16 cellular contexts compared by ENCODE assay signal in genomic region chr4:26272654-26273307, GRCh38. TPM values are rescaled to one million over a fixed set of nuclear protein-coding genes. Genes with fewer than 3 reads are reported as not detected.
DNase-seq lines count a peak whose midpoint lies in the region; ATAC-seq and TF ChIP-seq lines count a peak whose summit lies in the region.
"Had no signal": no experiment of that assay in that cellular context is flagged by ENCODE, and none has a peak within 500 bp of the region (broad histone marks: within the 10 kb centered on the region; RNA-seq: fewer than 3 reads in every experiment).

No MANE protein-coding gene starts in this region.

- CTCF ChIA-PET in activated CD4-positive, alpha-beta memory T cell treated with anti-CD3 and anti-CD28 coated beads for 36 hours (lab: Charles Lee) = no interaction called here
- CTCF ChIA-PET in activated CD4-positive, alpha-beta memory T cell treated with anti-CD3 and anti-CD28 coated beads, Interleukin-2, amount 10 ng/mL, durations not matched to agents 7 days and 5 days (lab: Charles Lee) = no interaction called here

- TF ChIP-seq CTCF in NB4 (IDR thresholded peaks at IDR 0.05; ENCODE audit: low read depth, low read length) (no peak), esophagus muscularis mucosa (IDR thresholded peaks at IDR 0.05) (no peak)

- H3K36me3 Mint-ChIP-seq in activated CD4-positive, alpha-beta memory T cell treated with anti-CD3 and anti-CD28 coated beads for 36 hours = no peaks in the 10 kb centered on the region
- H3K36me3 Mint-ChIP-seq in activated CD4-positive, alpha-beta memory T cell treated with anti-CD3 and anti-CD28 coated beads, Interleukin-2, amount 10 ng/mL, durations not matched to agents 7 days and 5 days (ENCODE audit: low read depth) = no peaks in the 10 kb centered on the region
- H3K36me3 Mint-ChIP-seq in stimulated activated effector memory CD8-positive, alpha-beta T cell treated with anti-CD3 and anti-CD28 coated beads, Interleukin-12 subunit alpha, Interleukin-12 subunit beta, amount 100 ng/mL, for 72 hours = no peaks in the 10 kb centered on the region
- H3K36me3 Mint-ChIP-seq: natural killer cell treated with Interleukin-12 subunit alpha and Interleukin-12 subunit beta and Interleukin-15 and Interleukin-18, amount 100 ng/mL, for 72 hours had no signal

- peaks cover 19% of the 10 kb centered on the region for H3K4me1 Mint-ChIP-seq in activated CD4-positive, alpha-beta memory T cell treated with anti-CD3 and anti-CD28 coated beads for 36 hours (ENCODE audit: low read depth)
- peaks cover 28% of the 10 kb centered on the region for H3K4me1 Mint-ChIP-seq in activated CD4-positive, alpha-beta memory T cell treated with anti-CD3 and anti-CD28 coated beads, Interleukin-2, amount 10 ng/mL, durations not matched to agents 7 days and 5 days
- H3K4me1 Mint-ChIP-seq in stimulated activated effector memory CD8-positive, alpha-beta T cell treated with anti-CD3 and anti-CD28 coated beads, Interleukin-12 subunit alpha, Interleukin-12 subunit beta, amount 100 ng/mL, for 72 hours = peaks cover 9% of the 10 kb centered on the region

- TF ChIP-seq POLR2A in NB4 (IDR thresholded peaks at IDR 0.05; ENCODE audit: extremely low read depth, insufficient read length) (no peak), esophagus muscularis mucosa (IDR thresholded peaks at IDR 0.05; ENCODE audit: low read depth) (no peak)

- H3K27me3 Mint-ChIP-seq in activated CD4-positive, alpha-beta memory T cell treated with anti-CD3 and anti-CD28 coated beads for 36 hours = no peaks in the 10 kb centered on the region
- no peaks in the 10 kb centered on the region for H3K27me3 Mint-ChIP-seq in activated CD4-positive, alpha-beta memory T cell treated with anti-CD3 and anti-CD28 coated beads, Interleukin-2, amount 10 ng/mL, durations not matched to agents 7 days and 5 days

- peaks cover 0 to 25% (median 22%) of the 10 kb centered on the region in 4 donors for H3K4me1 ChIP-seq in esophagus muscularis mucosa

- WGBS in esophagus muscularis mucosa = 49% methylated on average over 3 of the region's 3 CpGs

- H3K36me3 ChIP-seq in esophagus muscularis mucosa = no peaks in the 10 kb centered on the region

- H3K9me3 Mint-ChIP-seq in activated CD4-positive, alpha-beta memory T cell treated with anti-CD3 and anti-CD28 coated beads for 36 hours = no peaks in the 10 kb centered on the region
- H3K9me3 Mint-ChIP-seq in activated CD4-positive, alpha-beta memory T cell treated with anti-CD3 and anti-CD28 coated beads, Interleukin-2, amount 10 ng/mL, durations not matched to agents 7 days and 5 days = no peaks in the 10 kb centered on the region
- no peaks in the 10 kb centered on the region for H3K9me3 Mint-ChIP-seq in stimulated activated effector memory CD8-positive, alpha-beta T cell treated with anti-CD3 and anti-CD28 coated beads, Interleukin-12 subunit alpha, Interleukin-12 subunit beta, amount 100 ng/mL, for 72 hours
- H3K9me3 Mint-ChIP-seq: natural killer cell treated with Interleukin-12 subunit alpha and Interleukin-12 subunit beta and Interleukin-15 and Interleukin-18, amount 100 ng/mL, for 72 hours had no signal

- peak overlapping the region; percentile 0 for H3K27ac Mint-ChIP-seq in activated CD4-positive, alpha-beta memory T cell treated with anti-CD3 and anti-CD28 coated beads for 36 hours
- H3K27ac Mint-ChIP-seq in activated CD4-positive, alpha-beta memory T cell treated with anti-CD3 and anti-CD28 coated beads, Interleukin-2, amount 10 ng/mL, durations not matched to agents 7 days and 5 days = no peak overlapping the region
- H3K27ac Mint-ChIP-seq in stimulated activated effector memory CD8-positive, alpha-beta T cell treated with anti-CD3 and anti-CD28 coated beads, Interleukin-12 subunit alpha, Interleukin-12 subunit beta, amount 100 ng/mL, for 72 hours = peak overlapping the region; percentile 11
- H3K27ac Mint-ChIP-seq: activated CD4-positive, alpha-beta T cell treated with anti-CD3 and anti-CD28 coated beads for 36 hours had no signal

- ATAC-seq in stimulated activated effector memory CD8-positive, alpha-beta T cell treated with anti-CD3 and anti-CD28 coated beads, Interleukin-12 subunit alpha, Interleukin-12 subunit beta, amount 100 ng/mL, for 72 hours = no peak
- no peak for ATAC-seq in GM18868 (IDR thresholded peaks at IDR 0.05; ENCODE audit: unreplicated experiment)
- ATAC-seq: activated CD4-positive, alpha-beta T cell treated with anti-CD3 and anti-CD28 coated beads for 36 hours; esophagus mucosa; left lobe of liver; natural killer cell treated with Interleukin-12 subunit alpha and Interleukin-12 subunit beta and Interleukin-15 and Interleukin-18, amount 100 ng/mL, for 72 hours had no signal

- TF ChIP-seq EP300 in esophagus muscularis mucosa (IDR thresholded peaks at IDR 0.05) = no peak

- H3K27ac ChIP-seq in esophagus muscularis mucosa (replicated peaks in 1 of 4) = peak overlapping the region; percentile 35 to 57 (median 52)

- no peak overlapping the region for H3K4me3 Mint-ChIP-seq in activated CD4-positive, alpha-beta memory T cell treated with anti-CD3 and anti-CD28 coated beads for 36 hours
- H3K4me3 Mint-ChIP-seq in activated CD4-positive, alpha-beta memory T cell treated with anti-CD3 and anti-CD28 coated beads, Interleukin-2, amount 10 ng/mL, durations not matched to agents 7 days and 5 days = no peak overlapping the region
- no peak overlapping the region for H3K4me3 Mint-ChIP-seq in stimulated activated effector memory CD8-positive, alpha-beta T cell treated with anti-CD3 and anti-CD28 coated beads, Interleukin-12 subunit alpha, Interleukin-12 subunit beta, amount 100 ng/mL, for 72 hours
- H3K4me3 Mint-ChIP-seq: activated CD4-positive, alpha-beta T cell treated with anti-CD3 and anti-CD28 coated beads for 36 hours; natural killer cell treated with Interleukin-12 subunit alpha and Interleukin-12 subunit beta and Interleukin-15 and Interleukin-18, amount 100 ng/mL, for 72 hours had no signal

- H3K9me3 ChIP-seq in esophagus muscularis mucosa = no peaks in the 10 kb centered on the region

- peak overlapping the region; percentile 93 for H3K4me3 ChIP-seq in NB4 (ENCODE audit: low read depth, low read length)
- no peak overlapping the region for H3K4me3 ChIP-seq in esophagus muscularis mucosa
- H3K4me3 ChIP-seq: coronary artery had no signal

- no peaks in the 10 kb centered on the region for H3K27me3 ChIP-seq in esophagus muscularis mucosa

- no peak for DNase-seq in activated CD4-positive, alpha-beta memory T cell treated with anti-CD3 and anti-CD28 coated beads for 36 hours
- no peak for DNase-seq in activated CD4-positive, alpha-beta memory T cell treated with anti-CD3 and anti-CD28 coated beads, Interleukin-2, amount 10 ng/mL, durations not matched to agents 7 days and 5 days
- DNase-seq in NB4 (ENCODE audit: low read depth) (peak; percentile 91), esophagus muscularis mucosa (ENCODE audit: extremely low spot score) (no peak), GM19238 (ENCODE audit: insufficient read length, low spot score) (no peak), NCI-H2227 treated with DMSO at 0.1 percent for 48 hours (lab: John Stamatoyannopoulos, UW) (no peak)
- no peak for DNase-seq in stimulated activated effector memory CD8-positive, alpha-beta T cell treated with anti-CD3 and anti-CD28 coated beads, Interleukin-12 subunit alpha, Interleukin-12 subunit beta, amount 100 ng/mL, for 72 hours (ENCODE audit: low spot score in 2 of 2)
- DNase-seq: activated CD4-positive, alpha-beta T cell treated with anti-CD3 and anti-CD28 coated beads for 36 hours; activated T-cell treated with anti-CD3 and anti-CD28 coated beads, Interleukin-2, amount 50 U/mL, for 48 hours; COR-L47; NCI-H2171 had no signal

- intact Hi-C loops in activated CD4-positive, alpha-beta memory T cell treated with anti-CD3 and anti-CD28 coated beads for 36 hours (cut with micrococcal nuclease) = no loop called here
- intact Hi-C loops in esophagus muscularis mucosa (cut with DNase I) = no loop called here

- POLR2A ChIA-PET in activated CD4-positive, alpha-beta memory T cell treated with anti-CD3 and anti-CD28 coated beads for 36 hours (lab: Charles Lee) = no interaction called here
- POLR2A ChIA-PET in activated CD4-positive, alpha-beta memory T cell treated with anti-CD3 and anti-CD28 coated beads, Interleukin-2, amount 10 ng/mL, durations not matched to agents 7 days and 5 days (lab: Charles Lee) = no interaction called here

RNA-seq across cellular contexts. Expression of gene RBPJ, which starts 48.0 kb away (rescaled TPM):
- total RNA-seq in activated CD4-positive, alpha-beta memory T cell treated with anti-CD3 and anti-CD28 coated beads for 36 hours = 100 to 1,000 TPM; 262 to 269 TPM
- total RNA-seq in activated CD4-positive, alpha-beta memory T cell treated with anti-CD3 and anti-CD28 coated beads, Interleukin-2, amount 10 ng/mL, durations not matched to agents 7 days and 5 days = 100 to 1,000 TPM; 137 to 144 TPM
- total RNA-seq in esophagus muscularis mucosa = 10 to 100 TPM; 49.7 to 75.2 (median 60.8) TPM
